Comparison of ENCODE assay signal across 17 cellular contexts in genomic region chr21:19261731-19262367, GRCh38.
"Had no signal": no experiment of that assay in that cellular context is flagged by ENCODE, and none has a peak within 500 bp of the region (broad histone marks: within the 10 kb centered on the region; RNA-seq: fewer than 3 reads in every experiment).

No MANE protein-coding gene starts in this region.

- H3K4me3 ChIP-seq: coronary artery, mucosa of descending colon, ovary, right lobe of liver, tibial artery, upper lobe of left lung, uterus had no signal

- ATAC-seq: esophagus mucosa; mucosa of descending colon; naive thymus-derived CD8-positive, alpha-beta T cell; right lobe of liver; stimulated activated memory B cell treated with anti-CD40 and anti-IgM and Interleukin-4, amounts not matched to agents 10 μg/mL and 1 μg/mL and 100 μg/mL, for 72 hours had no signal

- DNase-seq: effector CD4-positive, alpha-beta T cell; immature natural killer cell; kidney; left cardiac atrium; mammary epithelial cell; mucosa of descending colon; naive thymus-derived CD8-positive, alpha-beta T cell; nucleus accumbens; ovary; right lobe of liver; stimulated activated CD4-positive, alpha-beta T cell treated with anti-CD3 and anti-CD28 coated beads, Interleukin-4, amount 100 ng/mL, for 1 hour; tibial artery; uterus had no signal

- H3K27ac ChIP-seq: coronary artery, ovary, right lobe of liver, tibial artery, upper lobe of left lung, uterus had no signal

- H3K27me3 ChIP-seq: ovary, right lobe of liver, tibial artery, upper lobe of left lung, uterus had no signal

- H3K4me1 ChIP-seq: right lobe of liver, tibial artery, upper lobe of left lung, uterus had no signal

- H3K9me3 ChIP-seq: mucosa of descending colon, ovary, right lobe of liver, tibial artery, upper lobe of left lung, uterus had no signal

- H3K36me3 ChIP-seq: ovary, right lobe of liver, tibial artery, upper lobe of left lung, uterus had no signal
